In genomic region chr6:33633462-33634158, GRCh38 we compare ENCODE assay signal across 8 cellular contexts. TPM values are rescaled to one million over a fixed set of nuclear protein-coding genes. Genes with fewer than 3 reads are reported as not detected.
DNase-seq lines count a peak whose midpoint lies in the region; ATAC-seq and TF ChIP-seq lines count a peak whose summit lies in the region.

No MANE protein-coding gene starts in this region.

- no peaks in the 10 kb centered on the region for H3K9me3 ChIP-seq in colonic mucosa

- H3K36me3 ChIP-seq in colonic mucosa: no peaks in the 10 kb centered on the region

- intact Hi-C loops in colonic mucosa (cut with DNase I): no loop called here

- H3K27me3 ChIP-seq in colonic mucosa: no peaks in the 10 kb centered on the region

- H3K4me1 ChIP-seq in colonic mucosa: peaks cover 22% of the 10 kb centered on the region

- no peak for TF ChIP-seq CTCF in colonic mucosa (IDR thresholded peaks at IDR 0.05)

- ATAC-seq in GM21526 (IDR thresholded peaks at IDR 0.05; ENCODE audit: low FRiP score, unreplicated experiment) (peak; percentile 43), left lobe of liver (peak; percentile 86)

- peak overlapping the region; percentile 37 for H3K4me3 ChIP-seq in colonic mucosa

- peak overlapping the region; percentile 6 for H3K27ac ChIP-seq in colonic mucosa

- H3K9ac ChIP-seq in colonic mucosa (ENCODE audit: low read depth in 2 of 2, low read length in 2 of 2): peak overlapping the region; percentile 16 to 61

- DNase-seq in COLO668 (lab: John Stamatoyannopoulos, UW; ENCODE audit: unreplicated experiment) (peak; percentile 61), M059J (ENCODE audit: low read depth) (peak; percentile 75), colonic mucosa (peak; percentile 76), left lobe of liver (ENCODE audit: low spot score) (no peak), cerebellar nuclear complex (lab: John Stamatoyannopoulos, UW) (no peak)
- DNase-seq in activated CD4-positive, CD25-positive, alpha-beta regulatory T cell treated with anti-CD3 and anti-CD28 coated beads, Interleukin-2, amount 50 U/mL, for 72 hours: peak; percentile 66
- DNase-seq in stimulated activated CD4-positive, alpha-beta T cell treated with anti-CD3 and anti-CD28 coated beads, Interleukin-2, amount 100 ng/mL, for 4 hours (ENCODE audit: low read depth): peak; percentile 43

RNA-seq across cellular contexts. Expression of gene ITPR3, which starts 12.5 kb away (rescaled TPM):
- 21.9 and 40.3 TPM in 2 replicates for total RNA-seq in M059J (2014; rRNA removed; shearing (Covaris generic))
- total RNA-seq in colonic mucosa (100 to 1,000 TPM in 1 of 2 donors, 10 to 100 TPM in 1; 86.2 to 119 TPM), left lobe of liver (1.3 TPM)

RNA-seq across cellular contexts. Expression of gene BAK1, which starts 53.5 kb away (rescaled TPM):
- 34.0 and 43.7 TPM in 2 replicates for total RNA-seq in M059J (2014; rRNA removed; shearing (Covaris generic))
- total RNA-seq in colonic mucosa: 10 to 100 TPM; 72.1 to 76.6 TPM
- total RNA-seq in left lobe of liver: 4.8 TPM

Comparison
In these comparisons a context has a peak if more than half of its experiments do, and no peak if none do; other contexts are left out.
1. DNase-seq: peak in COLO668 (single experiment), M059J (single experiment), activated CD4-positive, CD25-positive, alpha-beta regulatory T cell treated with anti-CD3 and anti-CD28 coated beads, Interleukin-2, amount 50 U/mL, for 72 hours (single experiment), colonic mucosa (single experiment) and stimulated activated CD4-positive, alpha-beta T cell treated with anti-CD3 and anti-CD28 coated beads, Interleukin-2, amount 100 ng/mL, for 4 hours (single experiment); none in left lobe of liver (single experiment) and cerebellar nuclear complex (0 of 2).
2. RNA of gene ITPR3, which starts 12.5 kb away (total RNA-seq): 86.2 to 119 TPM in colonic mucosa and 21.9 to 40.3 TPM in M059J; 1.3 TPM in left lobe of liver (single experiment); every median in the first group is over 10 times any median in the second.